In genomic region chr3:31039145-31039544, GRCh38 we compare ENCODE assay signal across 21 cellular contexts.
DNase-seq lines count a peak whose midpoint lies in the region; ATAC-seq, FAIRE-seq and TF ChIP-seq lines count a peak whose summit lies in the region.
"Had no signal": no experiment of that assay in that cellular context is flagged by ENCODE, and none has a peak within 500 bp of the region (broad histone marks: within the 10 kb centered on the region; RNA-seq: fewer than 3 reads in every experiment).

No MANE protein-coding gene starts in this region.

- H3K79me1 ChIP-seq in trophoblast cell (ENCODE audit: low read length), result peaks cover 12% of the 10 kb centered on the region

- H3K9ac ChIP-seq in trophoblast cell (ENCODE audit: low read length), result no peak overlapping the region
- H3K9ac ChIP-seq: KMS-11 had no signal

- peak overlapping the region; percentile 15 for H4K91ac ChIP-seq in trophoblast cell (ENCODE audit: low read depth, low read length)

- H4K12ac ChIP-seq in trophoblast cell (ENCODE audit: low read depth, low read length), result no peak overlapping the region

- H3K4me3 ChIP-seq in trophoblast cell (ENCODE audit: low read depth, low read length) (no peak overlapping the region), heart right ventricle (no peak overlapping the region)

- H3K27ac Mint-ChIP-seq in activated CD4-positive, alpha-beta T cell treated with anti-CD3 and anti-CD28 coated beads, Interleukin-2, amount 10 ng/mL, durations not matched to agents 24 days and 14 days, result no peak overlapping the region
- H3K27ac Mint-ChIP-seq: B cell; CD4-positive, alpha-beta T cell had no signal

- no peak overlapping the region for H2BK12ac ChIP-seq in trophoblast cell (ENCODE audit: low read length)

- no peak overlapping the region for H3K14ac ChIP-seq in trophoblast cell (ENCODE audit: low read length)

- peaks cover 1% of the 10 kb centered on the region for H3K79me2 ChIP-seq in trophoblast cell (ENCODE audit: control insufficient read depth, insufficient read depth, low read length, poor library complexity)

- no peaks in the 10 kb centered on the region for H3K27me3 ChIP-seq in trophoblast cell (ENCODE audit: insufficient read depth, low read length)
- H3K27me3 ChIP-seq in heart right ventricle, result no peaks in the 10 kb centered on the region

- H3K18ac ChIP-seq in trophoblast cell (ENCODE audit: low read length), result no peak overlapping the region

- H3K36me3 ChIP-seq in trophoblast cell (ENCODE audit: control insufficient read depth in 1 of 2, insufficient read depth in 2 of 2, low read length in 2 of 2) (peaks cover 0 to 2% of the 10 kb centered on the region in 2 experiments), heart right ventricle (no peaks in the 10 kb centered on the region)

- no peaks in the 10 kb centered on the region for H3K36me3 Mint-ChIP-seq in activated CD4-positive, alpha-beta T cell treated with anti-CD3 and anti-CD28 coated beads, Interleukin-2, amount 10 ng/mL, durations not matched to agents 24 days and 14 days (ENCODE audit: low read depth)

- H3K4me1 ChIP-seq in trophoblast cell (ENCODE audit: control insufficient read depth in 1 of 2, insufficient read depth in 2 of 2, low read length in 2 of 2) (peaks cover 0 to 7% of the 10 kb centered on the region in 2 experiments), heart right ventricle (no peaks in the 10 kb centered on the region)

- no peak overlapping the region for H3K4ac ChIP-seq in trophoblast cell (ENCODE audit: low read depth, low read length)

- no peak overlapping the region for H4K8ac ChIP-seq in trophoblast cell (ENCODE audit: low read depth, low read length)

- H3K4me3 Mint-ChIP-seq in activated CD4-positive, alpha-beta T cell treated with anti-CD3 and anti-CD28 coated beads, Interleukin-2, amount 10 ng/mL, durations not matched to agents 24 days and 14 days, result no peak overlapping the region
- H3K4me3 Mint-ChIP-seq: B cell; CD4-positive, alpha-beta T cell had no signal

- no peaks in the 10 kb centered on the region for H3K4me1 Mint-ChIP-seq in activated CD4-positive, alpha-beta T cell treated with anti-CD3 and anti-CD28 coated beads, Interleukin-2, amount 10 ng/mL, durations not matched to agents 24 days and 14 days
- H3K4me1 Mint-ChIP-seq: B cell had no signal

- H2BK120ac ChIP-seq in trophoblast cell (ENCODE audit: insufficient read depth, low read length, poor library complexity), result peak overlapping the region; percentile 2

- H3K27ac ChIP-seq in trophoblast cell (ENCODE audit: low read depth, low read length), result no peak overlapping the region
- no peak overlapping the region for H3K27ac ChIP-seq in heart right ventricle
- H3K27ac ChIP-seq: KMS-11 had no signal

- H3K23ac ChIP-seq in trophoblast cell (ENCODE audit: low read length), result no peak overlapping the region

- H3K4me2 ChIP-seq in trophoblast cell (ENCODE audit: low read length), result no peak overlapping the region
- H3K4me2 ChIP-seq: KMS-11 had no signal

- TF ChIP-seq CTCF in heart right ventricle (IDR thresholded peaks at IDR 0.05), result no peak

- intact Hi-C loops in activated CD4-positive, alpha-beta T cell treated with anti-CD3 and anti-CD28 coated beads, Interleukin-2, amount 10 ng/mL, durations not matched to agents 24 days and 14 days (cut with micrococcal nuclease), result no loop called here
- intact Hi-C loops in sciatic nerve (cut with DNase I), result no loop called here
- intact Hi-C loops in heart right ventricle (cut with DNase I), result loop anchor here in 1 of 10 donors (5.0 kb wide), 1 partner anchor 278 kb away; no protein-coding TSS in a partner anchor

- H3K9me3 Mint-ChIP-seq in activated CD4-positive, alpha-beta T cell treated with anti-CD3 and anti-CD28 coated beads, Interleukin-2, amount 10 ng/mL, durations not matched to agents 24 days and 14 days, result peaks cover 18% of the 10 kb centered on the region
- H3K9me3 Mint-ChIP-seq: CD4-positive, alpha-beta T cell had no signal

- FAIRE-seq in RCC 7860 (lab: Jason Lieb, UNC), result peak; percentile 25
- FAIRE-seq: A204.1, HepG2 had no signal

- no peaks in the 10 kb centered on the region for H3K27me3 Mint-ChIP-seq in activated CD4-positive, alpha-beta T cell treated with anti-CD3 and anti-CD28 coated beads, Interleukin-2, amount 10 ng/mL, durations not matched to agents 24 days and 14 days
- H3K27me3 Mint-ChIP-seq: B cell; CD4-positive, alpha-beta T cell had no signal

- no peak overlapping the region for H2BK5ac ChIP-seq in trophoblast cell (ENCODE audit: low read depth, low read length, poor library complexity)

- no peak overlapping the region for H2AK5ac ChIP-seq in trophoblast cell (ENCODE audit: low read length)

- ATAC-seq in esophagus mucosa (peak; percentile 13), sciatic nerve (no peak), heart right ventricle (no peak)
- ATAC-seq: HepG2 had no signal

- no CpG with 5 or more reads among the region's 1 CpG for WGBS in trophoblast cell (ENCODE audit: extremely low coverage, insufficient coverage, insufficient read length)
- 76 to 78% methylated on average over 1 of the region's 1 CpG for whole genome bisulfite sequencing in heart right ventricle, 2 donors

- no peak overlapping the region for H2AFZ ChIP-seq in trophoblast cell (ENCODE audit: insufficient read depth, low read length, poor library complexity)

- DNase-seq in activated CD4-positive, alpha-beta T cell treated with anti-CD3 and anti-CD28 coated beads, Interleukin-2, amount 10 ng/mL, durations not matched to agents 24 days and 14 days, result peak; percentile 37
- no peak for DNase-seq in activated CD4-positive, alpha-beta T cell treated with anti-CD3 and anti-CD28 coated beads, Interleukin-2, amount 50 U/mL, for 48 hours
- DNase-seq in RCC 7860 (ENCODE audit: low spot score) (peak; percentile 71), trophoblast cell (no peak), sciatic nerve (ENCODE audit: low spot score) (no peak), heart right ventricle (no peak)
- DNase-seq in activated CD8-positive, alpha-beta memory T cell treated with anti-CD3 and anti-CD28 coated beads, Interleukin-2, amount 50 U/mL, for 48 hours, result no peak
- DNase-seq: Calu3; CD4-positive, alpha-beta T cell; DMS79; GF-D8; MM.1S; NCI-H2029; NCI-H2171 treated with DMSO at 0.1 percent for 48 hours; NCI-H524; OCI-M1 had no signal

- H3K9me3 ChIP-seq in trophoblast cell (ENCODE audit: insufficient read depth, low read depth, low read length) (peaks cover 6% of the 10 kb centered on the region), heart right ventricle (peaks cover 0 to 20% (median 9%) of the 10 kb centered on the region in 11 donors)

Comparison
In these comparisons a context has a peak if more than half of its experiments do, and no peak if none do; other contexts are left out.
1. DNase-seq: peak in activated CD4-positive, alpha-beta T cell treated with anti-CD3 and anti-CD28 coated beads, Interleukin-2, amount 10 ng/mL, durations not matched to agents 24 days and 14 days (single experiment) and RCC 7860 (single experiment); none in activated CD4-positive, alpha-beta T cell treated with anti-CD3 and anti-CD28 coated beads, Interleukin-2, amount 50 U/mL, for 48 hours (0 of 2), trophoblast cell (0 of 2), activated CD8-positive, alpha-beta memory T cell treated with anti-CD3 and anti-CD28 coated beads, Interleukin-2, amount 50 U/mL, for 48 hours (single experiment), sciatic nerve (single experiment) and heart right ventricle (0 of 2).